In the genomic region with DNA sequence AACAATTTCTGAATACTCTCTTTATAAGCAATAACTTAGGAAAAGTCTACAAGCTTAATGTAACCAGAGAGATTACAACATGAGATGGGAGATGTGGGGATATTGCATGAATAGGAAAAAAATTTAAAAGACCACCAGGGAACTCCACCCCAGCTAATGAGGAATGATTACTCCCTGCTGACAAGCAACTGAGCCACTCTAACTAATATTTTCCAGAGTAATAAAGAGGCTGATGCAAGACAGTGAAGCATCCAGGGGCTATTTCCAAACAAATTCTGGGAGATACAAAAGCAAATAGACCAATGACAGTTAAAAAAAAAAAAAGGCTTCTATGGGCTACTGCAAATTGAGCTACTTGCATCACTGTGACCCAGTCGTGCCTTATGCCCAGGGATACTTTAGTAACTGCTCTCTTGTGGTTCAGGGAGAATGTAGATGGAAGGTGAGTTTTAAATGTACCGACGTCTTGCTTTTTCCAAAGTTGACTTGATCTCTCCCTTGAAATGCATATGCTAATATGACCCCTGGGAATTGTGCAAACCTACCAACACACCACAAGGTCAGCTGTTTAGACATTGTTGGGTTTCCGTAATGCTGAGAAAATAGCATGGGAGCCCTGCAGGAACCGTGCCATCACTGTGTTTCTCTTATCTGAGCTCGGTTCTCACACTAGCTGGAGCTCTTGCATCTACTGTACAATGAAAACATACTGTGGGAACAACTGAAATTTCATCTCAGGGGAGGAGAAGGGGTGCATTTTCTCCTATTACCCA, we compare ENCODE assay signal across 18 cellular contexts.
DNase-seq lines count a peak whose midpoint lies in the region; ATAC-seq and TF ChIP-seq lines count a peak whose summit lies in the region.
"Had no signal": no experiment of that assay in that cellular context is flagged by ENCODE, and none has a peak within 500 bp of the region (broad histone marks: within the 10 kb centered on the region; RNA-seq: fewer than 3 reads in every experiment).

No MANE protein-coding gene starts in this region.

- no peak for TF ChIP-seq CTCF in left ventricle myocardium inferior (IDR thresholded peaks at IDR 0.05; ENCODE audit: borderline replicate concordance)
- TF ChIP-seq CTCF in upper lobe of right lung (IDR thresholded peaks at IDR 0.05) = no peak

- H3K27me3 ChIP-seq in left ventricle myocardium inferior (ENCODE audit: low read depth) (no peaks in the 10 kb centered on the region), upper lobe of right lung (no peaks in the 10 kb centered on the region)
- H3K27me3 ChIP-seq: colonic mucosa, SJSA1 had no signal

- DNase-seq in Right ventricle myocardium superior = peak; percentile 35
- DNase-seq in left ventricle myocardium inferior = no peak
- DNase-seq in T1000 (lab: John Stamatoyannopoulos, UW) = peak; percentile 14
- peak; percentile 32 for DNase-seq in fibroblast of the conjunctiva (ENCODE audit: low read depth)
- no peak for DNase-seq in upper lobe of right lung
- DNase-seq in KG1 (lab: John Stamatoyannopoulos, UW) = no peak
- DNase-seq in NCI-H748 treated with DMSO at 0.1 percent for 48 hours (lab: John Stamatoyannopoulos, UW) = no peak
- DNase-seq: activated CD4-positive, alpha-beta T cell treated with anti-CD3 and anti-CD28 coated beads, Interleukin-2, amount 50 U/mL, for 48 hours; colonic mucosa; erythroblast; left colon; naive B cell; NCI-H1048; NK-92 treated with Interleukin-12 subunit alpha and Interleukin-12 subunit beta, amount 100 ng/mL, for 24 hours; stimulated activated CD4-positive, alpha-beta T cell treated with anti-CD3 and anti-CD28 coated beads, Interleukin-2, amount 100 ng/mL, for 48 hours; trophoblast cell had no signal

- ATAC-seq in Right ventricle myocardium superior (ENCODE audit: poor library complexity) (peak; percentile 59), upper lobe of right lung (peak; percentile 38), HG03439 (IDR thresholded peaks at IDR 0.05; ENCODE audit: unreplicated experiment) (no peak)
- ATAC-seq: left colon had no signal

- H3K4me3 ChIP-seq in left ventricle myocardium inferior = no peak overlapping the region
- no peak overlapping the region for H3K4me3 ChIP-seq in upper lobe of right lung
- H3K4me3 ChIP-seq: colonic mucosa, SJSA1 had no signal

- intact Hi-C loops in Right ventricle myocardium superior (cut with DNase I) (no loop called here), left ventricle myocardium inferior (cut with micrococcal nuclease) (no loop called here), upper lobe of right lung (cut with DNase I) (no loop called here)

- H3K27ac ChIP-seq in left ventricle myocardium inferior (replicated peaks) (no peak overlapping the region), upper lobe of right lung (no peak overlapping the region)
- H3K27ac ChIP-seq: colonic mucosa, SJSA1 had no signal

- H3K36me3 ChIP-seq in left ventricle myocardium inferior (no peaks in the 10 kb centered on the region), upper lobe of right lung (no peaks in the 10 kb centered on the region)
- H3K36me3 ChIP-seq: colonic mucosa, SJSA1 had no signal

- no peaks in the 10 kb centered on the region for H3K9me3 ChIP-seq in left ventricle myocardium inferior (replicated peaks)
- no peaks in the 10 kb centered on the region for H3K9me3 ChIP-seq in upper lobe of right lung
- H3K9me3 ChIP-seq: colonic mucosa, SJSA1 had no signal

- H3K4me1 ChIP-seq in left ventricle myocardium inferior (peaks cover 13% of the 10 kb centered on the region), upper lobe of right lung (peaks cover 13% of the 10 kb centered on the region)
- H3K4me1 ChIP-seq: colonic mucosa had no signal

Comparison
In these comparisons a context has a peak if more than half of its experiments do, and no peak if none do; other contexts are left out.
1. DNase-seq: peak in Right ventricle myocardium superior (single experiment), T1000 (single experiment) and fibroblast of the conjunctiva (single experiment); none in left ventricle myocardium inferior (single experiment), upper lobe of right lung (single experiment), KG1 (single experiment) and NCI-H748 treated with DMSO at 0.1 percent for 48 hours (single experiment).